30 cellular contexts compared by ENCODE assay signal in genomic region chr3:74463515-74463914, GRCh38.
A peak's percentile ranks its signal among the peaks of the same experiment; 100 is the strongest.
DNase-seq lines count a peak whose midpoint lies in the region; ATAC-seq and TF ChIP-seq lines count a peak whose summit lies in the region.
"Had no signal": no experiment of that assay in that cellular context is flagged by ENCODE, and none has a peak within 500 bp of the region (broad histone marks: within the 10 kb centered on the region; RNA-seq: fewer than 3 reads in every experiment).

No MANE protein-coding gene starts in this region.

- H2BK5ac ChIP-seq in trophoblast cell (ENCODE audit: low read depth, low read length, poor library complexity) = peak overlapping the region; percentile 21

- H3K27ac ChIP-seq in GM23338 (ENCODE audit: low read depth) = no peak overlapping the region
- H3K27ac ChIP-seq in body of pancreas = peak overlapping the region in 2 of 4 donors; percentile 38 to 65
- H3K27ac ChIP-seq in trophoblast cell (ENCODE audit: low read depth, low read length) = no peak overlapping the region
- H3K27ac ChIP-seq: BLaER1 treated with 17β-estradiol and CSF1 and Interleukin-3, amounts not matched to agents 10 nM and 100 nM; GM23248; KMS-11; SJCRH30 had no signal

- H4K91ac ChIP-seq in trophoblast cell (ENCODE audit: low read depth, low read length) = no peak overlapping the region

- no peak overlapping the region for H2AFZ ChIP-seq in GM23338
- H2AFZ ChIP-seq in trophoblast cell (ENCODE audit: insufficient read depth, low read length, poor library complexity) = no peak overlapping the region
- H2AFZ ChIP-seq: GM23248 had no signal

- DNase-seq in GM23338 (ENCODE audit: low spot score) (peak; percentile 53), body of pancreas (no peak), left kidney (ENCODE audit: low read depth, low spot score) (peak; percentile 51), trophoblast cell (peak; percentile 36 to 86), A172 (ENCODE audit: low spot score) (no peak)
- DNase-seq: AML-193; CD4-positive, alpha-beta T cell; DMS79; EL; GDM1; GM23248; HFFc6; MM.1S; NCI-H2029; NCI-H446; NCI-H524 treated with DMSO at 0.1 percent for 48 hours; NCI-H774; NK-92 treated with Interleukin-12 subunit alpha and Interleukin-12 subunit beta, amount 100 ng/mL, for 24 hours; PC-3; SJCRH30 had no signal

- no peaks in the 10 kb centered on the region for H3F3A ChIP-seq in GM23338 (replicated peaks; ENCODE audit: low read depth)

- no peak overlapping the region for H3K4me2 ChIP-seq in GM23338
- H3K4me2 ChIP-seq in trophoblast cell (ENCODE audit: low read length) = no peak overlapping the region
- H3K4me2 ChIP-seq: BLaER1 treated with 17β-estradiol and CSF1 and Interleukin-3, amounts not matched to agents 10 nM and 100 nM; KMS-11 had no signal

- no peak overlapping the region for H4K8ac ChIP-seq in trophoblast cell (ENCODE audit: low read depth, low read length)

- no peak overlapping the region for H3K14ac ChIP-seq in trophoblast cell (ENCODE audit: low read length)

- H3K79me1 ChIP-seq in trophoblast cell (ENCODE audit: low read length) = no peaks in the 10 kb centered on the region

- peaks cover 3% of the 10 kb centered on the region for H3K27me3 Mint-ChIP-seq in GM23338 (ENCODE audit: insufficient read depth, low read depth, poor library complexity)
- H3K27me3 Mint-ChIP-seq: CD4-positive, alpha-beta T cell; IgD-negative memory B cell had no signal

- no peak overlapping the region for H2BK12ac ChIP-seq in trophoblast cell (ENCODE audit: low read length)

- no peak overlapping the region for H3K23ac ChIP-seq in trophoblast cell (ENCODE audit: low read length)

- no peaks in the 10 kb centered on the region for H3K36me3 ChIP-seq in GM23338 (ENCODE audit: insufficient read depth)
- no peaks in the 10 kb centered on the region for H3K36me3 ChIP-seq in body of pancreas (replicated peaks in 1 of 2; ENCODE audit: insufficient read depth in 1 of 2, low read depth in 2 of 2)
- H3K36me3 ChIP-seq in trophoblast cell (ENCODE audit: control insufficient read depth in 1 of 2, insufficient read depth in 2 of 2, low read length in 2 of 2) = no peaks in the 10 kb centered on the region
- H3K36me3 ChIP-seq: BLaER1 treated with 17β-estradiol and CSF1 and Interleukin-3, amounts not matched to agents 10 nM and 100 nM; HAP-1; SJCRH30 had no signal

- H3K4me3 ChIP-seq in GM23338 (no peak overlapping the region), body of pancreas (no peak overlapping the region), trophoblast cell (ENCODE audit: low read depth, low read length) (no peak overlapping the region)
- H3K4me3 ChIP-seq: BLaER1 treated with 17β-estradiol and CSF1 and Interleukin-3, amounts not matched to agents 10 nM and 100 nM; GM12878; GM23248; HAP-1; SJCRH30 had no signal

- H3K4me1 ChIP-seq in GM23338 (ENCODE audit: insufficient read depth) = 0 out of 2 replicates have a peak, but pooled peaks cover 4% of the 10 kb centered on the region
- H3K4me1 ChIP-seq in body of pancreas = no peaks in the 10 kb centered on the region
- H3K4me1 ChIP-seq in trophoblast cell (ENCODE audit: control insufficient read depth in 1 of 2, insufficient read depth in 2 of 2, low read length in 2 of 2) = peaks cover 0 to 5% of the 10 kb centered on the region in 2 experiments
- H3K4me1 ChIP-seq: BLaER1 treated with 17β-estradiol and CSF1 and Interleukin-3, amounts not matched to agents 10 nM and 100 nM; HAP-1; SJCRH30 had no signal

- no peak overlapping the region for H3K18ac ChIP-seq in trophoblast cell (ENCODE audit: low read length)

- WGBS in body of pancreas, 2 donors = 42 to 53% methylated on average over 4 of the region's 4 CpGs
- WGBS in trophoblast cell (ENCODE audit: extremely low coverage, insufficient coverage, insufficient read length) = no CpG with 5 or more reads among the region's 4 CpGs

- no peak overlapping the region for H3K9ac ChIP-seq in trophoblast cell (ENCODE audit: low read length)
- H3K9ac ChIP-seq: BLaER1 treated with 17β-estradiol and CSF1 and Interleukin-3, amounts not matched to agents 10 nM and 100 nM; GM23248; KMS-11 had no signal

- no peaks in the 10 kb centered on the region for H3K36me3 Mint-ChIP-seq in GM23338 (ENCODE audit: low read depth)
- H3K36me3 Mint-ChIP-seq: IgD-negative memory B cell had no signal

- H3K9me3 ChIP-seq in body of pancreas (no peaks in the 10 kb centered on the region), trophoblast cell (ENCODE audit: insufficient read depth, low read depth, low read length) (no peaks in the 10 kb centered on the region)
- H3K9me3 ChIP-seq: BLaER1 treated with 17β-estradiol and CSF1 and Interleukin-3, amounts not matched to agents 10 nM and 100 nM; HAP-1; SJCRH30 had no signal

- H4K12ac ChIP-seq in trophoblast cell (ENCODE audit: low read depth, low read length) = no peak overlapping the region

- TF ChIP-seq CTCF in GM23338 (conservative IDR thresholded peaks at IDR 0.05; ENCODE audit: low read depth in 2 of 2) = no peak
- TF ChIP-seq CTCF in body of pancreas (IDR thresholded peaks at IDR 0.05) = no peak

- no peak for TF ChIP-seq POLR2A in body of pancreas (IDR thresholded peaks at IDR 0.05)

- H2AK5ac ChIP-seq in trophoblast cell (ENCODE audit: low read length) = no peak overlapping the region

- H3K79me2 ChIP-seq in GM23338 (replicated peaks; ENCODE audit: insufficient read depth) = no peaks in the 10 kb centered on the region
- no peaks in the 10 kb centered on the region for H3K79me2 ChIP-seq in trophoblast cell (ENCODE audit: control insufficient read depth, insufficient read depth, low read length, poor library complexity)

- H3K4ac ChIP-seq in trophoblast cell (ENCODE audit: low read depth, low read length) = no peak overlapping the region

- no peaks in the 10 kb centered on the region for H3K27me3 ChIP-seq in GM23338 (ENCODE audit: insufficient read depth)
- H3K27me3 ChIP-seq in body of pancreas = no peaks in the 10 kb centered on the region
- H3K27me3 ChIP-seq in trophoblast cell (ENCODE audit: insufficient read depth, low read length) = no peaks in the 10 kb centered on the region
- H3K27me3 ChIP-seq: BLaER1 treated with 17β-estradiol and CSF1 and Interleukin-3, amounts not matched to agents 10 nM and 100 nM; SJCRH30 had no signal

- no peak overlapping the region for H3K4me3 Mint-ChIP-seq in GM23338
- H3K4me3 Mint-ChIP-seq: CD4-positive, alpha-beta T cell; HFFc6; IgD-negative memory B cell had no signal

- no peaks in the 10 kb centered on the region for H4K20me1 ChIP-seq in GM23338 (replicated peaks; ENCODE audit: insufficient read depth)
- H4K20me1 ChIP-seq: BLaER1 treated with 17β-estradiol and CSF1 and Interleukin-3, amounts not matched to agents 10 nM and 100 nM had no signal

- no peaks in the 10 kb centered on the region for H3K9me3 Mint-ChIP-seq in GM23338
- H3K9me3 Mint-ChIP-seq: HFFc6 had no signal

- H2BK120ac ChIP-seq in trophoblast cell (ENCODE audit: insufficient read depth, low read length, poor library complexity) = no peak overlapping the region

- ATAC-seq in GM23338 = peak; percentile 32; the same call in 1 of the 3 replicates
- peak; percentile 48 for ATAC-seq in body of pancreas
- no peak for ATAC-seq in GM21526 (IDR thresholded peaks at IDR 0.05; ENCODE audit: low FRiP score, unreplicated experiment)
- ATAC-seq in GM19324 (IDR thresholded peaks at IDR 0.05; ENCODE audit: low FRiP score, unreplicated experiment) = no peak
- no peak for ATAC-seq in HG02884 (IDR thresholded peaks at IDR 0.05; ENCODE audit: unreplicated experiment)
- ATAC-seq: GM12878, PC-3, Right ventricle myocardium inferior, SK-N-SH treated with all-trans-retinoic acid at 6 μM for 48 hours had no signal

- intact Hi-C loops in body of pancreas (cut with DNase I) = no loop called here

- no peaks in the 10 kb centered on the region for H3K9me2 ChIP-seq in GM23338 (ENCODE audit: insufficient read depth)

- H3K4me1 Mint-ChIP-seq in GM23338 = peaks cover 18% of the 10 kb centered on the region

- no peak overlapping the region for H3K27ac Mint-ChIP-seq in GM23338
- H3K27ac Mint-ChIP-seq: CD4-positive, alpha-beta T cell had no signal

TF ChIP-seq in GM23338, 12 proteins besides CTCF, POLR2A, EP300 and RAD21 (continues in another document):
- TF ChIP-seq ZNF114 (CRISPR knock-in tag; IDR thresholded peaks at IDR 0.05) (no peak), JUNB (IDR thresholded peaks at IDR 0.05; ENCODE audit: unreplicated experiment) (no peak), ZNF331 (CRISPR knock-in tag; IDR thresholded peaks at IDR 0.05; ENCODE audit: low read depth) (no peak), STAT1 (IDR thresholded peaks at IDR 0.05; ENCODE audit: unreplicated experiment) (no peak)
- TF ChIP-seq, protein P1, sequence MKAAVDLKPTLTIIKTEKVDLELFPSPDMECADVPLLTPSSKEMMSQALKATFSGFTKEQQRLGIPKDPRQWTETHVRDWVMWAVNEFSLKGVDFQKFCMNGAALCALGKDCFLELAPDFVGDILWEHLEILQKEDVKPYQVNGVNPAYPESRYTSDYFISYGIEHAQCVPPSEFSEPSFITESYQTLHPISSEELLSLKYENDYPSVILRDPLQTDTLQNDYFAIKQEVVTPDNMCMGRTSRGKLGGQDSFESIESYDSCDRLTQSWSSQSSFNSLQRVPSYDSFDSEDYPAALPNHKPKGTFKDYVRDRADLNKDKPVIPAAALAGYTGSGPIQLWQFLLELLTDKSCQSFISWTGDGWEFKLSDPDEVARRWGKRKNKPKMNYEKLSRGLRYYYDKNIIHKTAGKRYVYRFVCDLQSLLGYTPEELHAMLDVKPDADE (IDR thresholded peaks at IDR 0.05) = no peak

Comparison
In these comparisons a context has a peak if more than half of its experiments do, and no peak if none do; other contexts are left out.
1. ATAC-seq: peak in GM23338 (single experiment) and body of pancreas (single experiment); none in GM21526 (single experiment), GM19324 (single experiment) and HG02884 (single experiment).
2. DNase-seq: peak in GM23338 (single experiment), left kidney (single experiment) and trophoblast cell (2 of 2); none in body of pancreas (0 of 4) and A172 (single experiment).